In the genomic region with DNA sequence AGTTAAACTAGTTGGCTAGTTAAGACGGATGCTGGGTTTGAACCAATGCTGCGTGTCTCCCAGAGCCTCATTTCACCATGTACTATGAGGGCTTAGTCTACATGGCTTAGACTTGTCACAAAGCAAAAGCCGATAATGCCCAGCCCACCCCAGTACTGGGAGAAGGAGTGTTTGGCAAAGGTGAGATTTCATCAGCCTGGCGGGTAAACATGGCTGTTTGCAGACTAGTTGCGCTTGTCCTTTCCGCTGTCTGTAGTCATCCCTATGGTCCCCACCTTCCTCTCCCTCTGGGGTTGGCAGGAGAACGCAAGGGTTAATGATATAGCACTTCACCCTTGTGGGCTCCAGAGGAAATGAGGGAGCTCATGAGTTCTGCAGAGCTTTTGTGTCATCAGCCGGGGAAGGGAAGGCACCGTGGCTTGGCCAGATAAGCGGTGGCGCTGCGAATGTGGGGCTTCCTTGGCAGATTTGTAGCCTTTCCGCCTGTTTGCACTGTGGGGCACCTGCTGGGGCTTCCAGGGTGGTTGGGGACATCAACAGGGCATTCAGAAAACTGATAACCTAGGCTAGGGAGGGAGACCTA, we compare ENCODE assay signal across 11 cellular contexts. TPM values are rescaled to one million over a fixed set of nuclear protein-coding genes. Genes with fewer than 3 reads are reported as not detected.
DNase-seq lines count a peak whose midpoint lies in the region; ATAC-seq, FAIRE-seq and TF ChIP-seq lines count a peak whose summit lies in the region.
"Had no signal": no experiment of that assay in that cellular context is flagged by ENCODE, and none has a peak within 500 bp of the region (broad histone marks: within the 10 kb centered on the region; RNA-seq: fewer than 3 reads in every experiment).

No MANE protein-coding gene starts in this region.

- TF ChIP-seq POLR2A in A549 (IDR thresholded peaks at IDR 0.05; ENCODE audit: low read length) = no peak

- H3K36me3 Mint-ChIP-seq in HFFc6 (ENCODE audit: low read depth) = no peaks in the 10 kb centered on the region
- H3K36me3 Mint-ChIP-seq in T-helper 17 cell (ENCODE audit: low read depth) = no peaks in the 10 kb centered on the region
- H3K36me3 Mint-ChIP-seq: CD4-positive, CD25-positive, alpha-beta regulatory T cell had no signal

- H3K27me3 Mint-ChIP-seq in HFFc6 (ENCODE audit: insufficient read depth) = no peaks in the 10 kb centered on the region; the same call in 1 of the 2 replicates
- no peaks in the 10 kb centered on the region for H3K27me3 Mint-ChIP-seq in T-helper 17 cell

- H3K4me3 Mint-ChIP-seq in HFFc6 = no peak overlapping the region
- H3K4me3 Mint-ChIP-seq in T-helper 17 cell = peak overlapping the region; percentile 67

- no peak for FAIRE-seq in A549 (lab: Jason Lieb, UNC)

- CTCF ChIA-PET in A549 (lab: Yijun Ruan, JAX) = interaction anchor here (0.8 to 1.4 kb wide), 2 partner anchors 11 to 231 kb away, joined by 3 to 7 read pairs; no protein-coding TSS in a partner anchor

- TF ChIP-seq CTCF in A549 (IDR thresholded peaks at IDR 0.05) = no peak
- no peak for TF ChIP-seq CTCF in HFFc6 (IDR thresholded peaks at IDR 0.05)
- TF ChIP-seq CTCF in mucosa of descending colon (IDR thresholded peaks at IDR 0.05) = no peak

- peak overlapping the region; percentile 80 to 87 for H3K27ac ChIP-seq in A549

- peak overlapping the region; percentile 90; the same call in 2 of the 3 replicates for H3K4me2 ChIP-seq in A549

- peaks cover 38% of the 10 kb centered on the region for H3K4me1 ChIP-seq in A549
- peaks cover 25% of the 10 kb centered on the region for H3K4me1 ChIP-seq in mucosa of descending colon (ENCODE audit: low read depth)
- H3K4me1 ChIP-seq: HAP-1 had no signal

- H3K9me3 ChIP-seq in A549 (no peaks in the 10 kb centered on the region), T-helper 17 cell (ENCODE audit: control insufficient read depth, low read length, poor library complexity, severe bottlenecking) (no peaks in the 10 kb centered on the region), mucosa of descending colon (no peaks in the 10 kb centered on the region)
- H3K9me3 ChIP-seq: HAP-1 had no signal

- intact Hi-C loops in mucosa of descending colon (cut with DNase I, micrococcal nuclease) = no loop called here

- H3K9me3 Mint-ChIP-seq in HFFc6 = no peaks in the 10 kb centered on the region
- H3K9me3 Mint-ChIP-seq: CD4-positive, CD25-positive, alpha-beta regulatory T cell had no signal

- ATAC-seq in A549 (no peak), T-helper 17 cell (peak; percentile 42), mucosa of descending colon (no peak), HG03520 (IDR thresholded peaks at IDR 0.05; ENCODE audit: unreplicated experiment) (no peak), GM21360 (IDR thresholded peaks at IDR 0.05; ENCODE audit: unreplicated experiment) (no peak)

- POLR2A ChIA-PET in A549 (lab: Yijun Ruan, JAX) = no interaction called here

- TF ChIP-seq EP300 in A549 (IDR thresholded peaks at IDR 0.05) = no peak

- no peak for TF ChIP-seq RAD21 in A549 (conservative IDR thresholded peaks at IDR 0.05 in 1 of 2, IDR thresholded peaks at IDR 0.05 in 1 of 2)

- peak overlapping the region; percentile 62; the same call in 1 of the 2 replicates for H3K27ac Mint-ChIP-seq in HFFc6
- peak overlapping the region; percentile 87 for H3K27ac Mint-ChIP-seq in T-helper 17 cell

- 82% methylated on average over 13 of the region's 13 CpGs for WGBS in A549 (ENCODE audit: missing lambda C conversion rate)

- peaks cover 32% of the 10 kb centered on the region for H3K4me1 Mint-ChIP-seq in HFFc6 (ENCODE audit: low read depth)
- H3K4me1 Mint-ChIP-seq in T-helper 17 cell = peaks cover 22% of the 10 kb centered on the region

- H3K4me3 ChIP-seq in A549 (no peak overlapping the region), mucosa of descending colon (no peak overlapping the region)
- H3K4me3 ChIP-seq: HAP-1 had no signal

- H3K36me3 ChIP-seq in mucosa of descending colon (ENCODE audit: low read depth) = no peaks in the 10 kb centered on the region
- H3K36me3 ChIP-seq: HAP-1 had no signal

- DNase-seq in A549 (ENCODE audit: low read depth in 1 of 2, low spot score in 1 of 2) (no peak), HFFc6 (no peak), T-helper 17 cell (no peak), left kidney (ENCODE audit: low read depth, low spot score) (peak; percentile 50), mucosa of descending colon (no peak), OCI-M2 (lab: John Stamatoyannopoulos, UW; ENCODE audit: unreplicated experiment) (no peak)
- DNase-seq: cortex of kidney had no signal

TF ChIP-seq in A549, 52 proteins besides CTCF, POLR2A, EP300 and RAD21:
- TF ChIP-seq MYC (IDR thresholded peaks at IDR 0.05; ENCODE audit: borderline replicate concordance, low read length) (no peak), CBX2 (IDR thresholded peaks at IDR 0.05; ENCODE audit: borderline replicate concordance, low read depth) (no peak), CBX8 (IDR thresholded peaks at IDR 0.05) (no peak), NPAS2 (CRISPR knock-in tag; IDR thresholded peaks at IDR 0.05; ENCODE audit: borderline replicate concordance) (no peak), JUNB (IDR thresholded peaks at IDR 0.05) (no peak), MAFK (IDR thresholded peaks at IDR 0.05; ENCODE audit: partially characterized antibody) (no peak), HOXB5 (CRISPR knock-in tag; IDR thresholded peaks at IDR 0.05) (no peak), FOSB (CRISPR knock-in tag; IDR thresholded peaks at IDR 0.05) (no peak), POLR2AphosphoS2 (conservative IDR thresholded peaks at IDR 0.05; ENCODE audit: low read length) (no peak), RFX5 (IDR thresholded peaks at IDR 0.05) (no peak), PHF8 (IDR thresholded peaks at IDR 0.05; ENCODE audit: borderline replicate concordance, low read depth) (no peak), EHF (CRISPR knock-in tag; IDR thresholded peaks at IDR 0.05) (no peak), KDM1A (IDR thresholded peaks at IDR 0.05; ENCODE audit: low read depth) (no peak), EHMT2 (IDR thresholded peaks at IDR 0.05; ENCODE audit: low read depth) (no peak), CHD4 (IDR thresholded peaks at IDR 0.05; ENCODE audit: borderline replicate concordance) (no peak), BHLHE40 (IDR thresholded peaks at IDR 0.05; ENCODE audit: low read depth, low read length) (no peak), HES2 (IDR thresholded peaks at IDR 0.05) (no peak)
TF ChIP-seq in A549: peak in this region for 0.

RNA-seq across cellular contexts. Expression of gene SOX13, which starts 29.2 kb away (rescaled TPM):
- polyA plus RNA-seq in A549 (2011; rRNA removed) (9.8 TPM in 2 replicates), A549 (2017; fragmentation: RNase III; extraction: RNeasy Plus Mini Kit Qiagen cat#74134 plus additional on column Dnase treatment) (6.8 to 7.3 TPM (median 7.0 TPM) in 3 replicates)
- polyA plus RNA-seq in A549 (2012; cell fraction: cytosol; rRNA removed) = 12.0 and 16.0 TPM in 2 replicates
- 39.1 and 39.4 TPM in 2 replicates for polyA plus RNA-seq in A549 (2012; cell fraction: nucleus; rRNA removed)
- polyA minus RNA-seq in A549 (2011; rRNA and poly(A)+ RNA removed) = 15.7 and 17.6 TPM in 2 replicates
- total RNA-seq in HFFc6 (2021; fragmentation: NEBNext Ultra II Directional; extraction: Animal tissue kit (Norgen Biotek cat#: 25700)) = 10 to 100 TPM in 5 of 6 experiments, 1 to 10 TPM in 1; 9.9 to 13.5 (median 11.1) TPM
- total RNA-seq in T-helper 17 cell (1 to 10 TPM; 1.3 to 6.3 TPM), mucosa of descending colon (10 to 100 TPM; 39.8 to 69.2 (median 40.7) TPM)
- polyA plus RNA-seq: CD4-positive, CD25-positive, alpha-beta regulatory T cell had no signal

RNA-seq across cellular contexts. Expression of gene ETNK2, which starts 49.7 kb away (rescaled TPM):
- polyA plus RNA-seq in A549 (2011; rRNA removed) (5.1 and 5.2 TPM in 2 replicates), A549 (2017; fragmentation: RNase III; extraction: RNeasy Plus Mini Kit Qiagen cat#74134 plus additional on column Dnase treatment) (2.3 to 3.5 TPM (median 3.4 TPM) in 3 replicates)
- 2.7 and 4.5 TPM in 2 replicates for polyA plus RNA-seq in A549 (2012; cell fraction: cytosol; rRNA removed)
- 2.1 and 3.5 TPM in 2 replicates for polyA plus RNA-seq in A549 (2012; cell fraction: nucleus; rRNA removed)
- 5.1 and 6.7 TPM in 2 replicates for polyA minus RNA-seq in A549 (2011; rRNA and poly(A)+ RNA removed)
- total RNA-seq in HFFc6 (2021; fragmentation: NEBNext Ultra II Directional; extraction: Animal tissue kit (Norgen Biotek cat#: 25700)) = 1 to 10 TPM; 3.1 to 6.3 (median 3.9) TPM
- total RNA-seq in T-helper 17 cell (10 to 100 TPM in 1 of 2 donors, 1 to 10 TPM in 1; 8.9 to 12.7 TPM), mucosa of descending colon (1 to 10 TPM in 2 of 3 donors, under 1 TPM in 1; 0.20 to 6.8 (median 2.1) TPM)
